Comparison of ENCODE assay signal across 1 cellular context in genomic region chr2:182949052-182949451, GRCh38.
A peak's percentile ranks its signal among the peaks of the same experiment; 100 is the strongest.
TF ChIP-seq lines count a peak whose summit lies in the region.

No MANE protein-coding gene starts in this region.

TF ChIP-seq in K562, 482 proteins besides CTCF, POLR2A, EP300 and RAD21 (continued from another document):
- TF ChIP-seq ZNF740 (CRISPR knock-in tag; IDR thresholded peaks at IDR 0.05), result no peak
- TF ChIP-seq ZNF740 (tag; IDR thresholded peaks at IDR 0.05), result 0 out of 4 replicates have a peak, but pooled peaks of 1 of the 2 experiments have one; percentile 11
- no peak for TF ChIP-seq ZNF140 (CRISPR knock-in tag; IDR thresholded peaks at IDR 0.05)
- TF ChIP-seq TEAD2 (tag; IDR thresholded peaks at IDR 0.05), result no peak
- no peak for TF ChIP-seq MED1 (CRISPR knock-in tag; IDR thresholded peaks at IDR 0.05; ENCODE audit: borderline replicate concordance)
- TF ChIP-seq COPS2 (conservative IDR thresholded peaks at IDR 0.05), result no peak
- TF ChIP-seq CREB1 (IDR thresholded peaks at IDR 0.05), result no peak
- no peak for TF ChIP-seq CREB1 (CRISPR knock-in tag; IDR thresholded peaks at IDR 0.05)
- 0 out of 2 replicates have a peak, but pooled peaks have one; percentile 35 for TF ChIP-seq BRD4 (IDR thresholded peaks at IDR 0.05)
- TF ChIP-seq LARP7 (IDR thresholded peaks at IDR 0.05), result no peak
- TF ChIP-seq ERF (CRISPR knock-in tag; IDR thresholded peaks at IDR 0.05), result no peak
- TF ChIP-seq MTF1 (CRISPR knock-in tag; IDR thresholded peaks at IDR 0.05; ENCODE audit: borderline replicate concordance), result no peak
- TF ChIP-seq BDP1 (IDR thresholded peaks at IDR 0.05; ENCODE audit: insufficient read depth, insufficient read length), result no peak
